ENCODE assay signal across 15 cellular contexts in the genomic region with DNA sequence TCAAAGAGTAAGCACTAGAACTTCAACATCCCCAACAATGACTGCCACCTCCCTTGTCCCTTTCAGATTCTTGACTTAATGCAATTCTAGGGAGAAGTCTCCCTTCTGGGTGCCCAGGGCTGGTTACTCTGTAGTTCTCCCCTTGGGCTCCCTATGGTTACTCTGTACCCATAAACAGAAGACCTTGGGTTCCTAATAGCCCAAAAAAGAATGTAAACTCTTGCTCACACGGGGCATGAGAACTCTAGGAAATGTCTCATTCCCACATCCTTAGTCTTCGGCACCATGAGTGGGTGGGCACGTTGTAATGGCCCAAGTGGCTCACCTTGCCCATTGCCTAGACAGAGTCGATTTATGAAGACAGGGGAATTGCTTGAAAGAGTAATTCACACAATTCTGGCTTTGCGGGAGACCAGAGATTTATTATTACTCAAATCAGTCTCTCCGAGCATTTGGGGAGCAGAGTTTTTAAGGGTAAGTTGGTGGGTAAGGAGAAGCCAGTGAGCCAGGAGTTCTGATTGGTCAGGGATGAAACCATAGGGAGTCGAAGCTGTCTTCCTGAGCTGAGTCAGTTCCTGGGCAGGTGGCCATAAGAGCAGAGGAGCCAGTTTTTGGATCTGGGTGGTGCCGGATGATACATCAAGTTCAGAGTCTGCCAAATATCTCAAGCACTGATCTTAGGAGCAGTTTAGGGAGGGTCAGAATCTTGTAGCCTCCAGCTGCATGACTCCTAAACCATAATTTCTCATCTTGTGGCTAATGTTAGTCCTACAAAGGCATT.
DNase-seq lines count a peak whose midpoint lies in the region; ATAC-seq and TF ChIP-seq lines count a peak whose summit lies in the region.
"Had no signal": no experiment of that assay in that cellular context is flagged by ENCODE, and none has a peak within 500 bp of the region (broad histone marks: within the 10 kb centered on the region; RNA-seq: fewer than 3 reads in every experiment).

No MANE protein-coding gene starts in this region.

- H3K9me2 ChIP-seq in SK-N-SH: no peaks in the 10 kb centered on the region

- TF ChIP-seq EP300 in SK-N-SH (IDR thresholded peaks at IDR 0.05; ENCODE audit: borderline replicate concordance in 1 of 2, low read depth in 1 of 2, low read length in 1 of 2): no peak

- intact Hi-C loops in lower leg skin (cut with DNase I; ENCODE audit: low total_unique reads) (no loop called here), upper lobe of right lung (cut with DNase I) (no loop called here)

- no peaks in the 10 kb centered on the region for H3F3A ChIP-seq in SK-N-SH (replicated peaks; ENCODE audit: insufficient read depth)

- no peak overlapping the region; the same call in 1 of the 2 replicates for H3K4me2 ChIP-seq in SK-N-SH
- H3K4me2 ChIP-seq: BLaER1 had no signal

- 29 to 43% methylated on average over 8 of the region's 8 CpGs for WGBS in lower leg skin, 2 donors
- WGBS in SK-N-SH (ENCODE audit: low lambda C conversion rate): 15% methylated on average over 8 of the region's 8 CpGs

- H3K27ac ChIP-seq in brain microvascular endothelial cell (no peak overlapping the region), SK-N-SH (ENCODE audit: low read depth in 2 of 2, low read length in 1 of 2) (no peak overlapping the region), upper lobe of right lung (no peak overlapping the region)
- H3K27ac ChIP-seq: BLaER1, pancreas, SK-N-MC had no signal

- in situ Hi-C loops in ACHN (cut with HindIII; ENCODE audit: low pct_ligation_motif_present, low pct_unique_long_range_greater_than_20kb, low sequenced_read_pairs) (no loop called here), brain microvascular endothelial cell (cut with HindIII; ENCODE audit: low pct_ligation_motif_present, low sequenced_read_pairs) (no loop called here)

- no peak overlapping the region for H3K9ac ChIP-seq in SK-N-SH
- H3K9ac ChIP-seq: BLaER1 had no signal

- H3K9me3 ChIP-seq in SK-N-SH: no peaks in the 10 kb centered on the region
- no peaks in the 10 kb centered on the region for H3K9me3 ChIP-seq in upper lobe of right lung
- H3K9me3 ChIP-seq: pancreas had no signal

- CTCF ChIA-PET in SK-N-SH (lab: Yijun Ruan, JAX): no interaction called here

- no peak for TF ChIP-seq POLR2A in lower leg skin (IDR thresholded peaks at IDR 0.05)

- ATAC-seq in upper lobe of right lung: no peak

- POLR2A ChIA-PET in SK-N-SH (lab: Yijun Ruan, JAX): no interaction called here

- no peaks in the 10 kb centered on the region for H3K4me1 ChIP-seq in SK-N-SH (ENCODE audit: control insufficient read depth in 1 of 2, insufficient read depth in 2 of 2, low read depth in 1 of 2, low read length in 1 of 2)
- H3K4me1 ChIP-seq in upper lobe of right lung: no peaks in the 10 kb centered on the region
- H3K4me1 ChIP-seq: BLaER1, pancreas had no signal

- no peak overlapping the region for H3K4me3 ChIP-seq in brain microvascular endothelial cell (ENCODE audit: low read depth, low read length)
- H3K4me3 ChIP-seq in lower leg skin (ENCODE audit: low read depth, poor library complexity, severe bottlenecking): no peak overlapping the region
- no peak overlapping the region for H3K4me3 ChIP-seq in SK-N-SH (ENCODE audit: low read depth in 2 of 2, low read length in 1 of 2)
- no peak overlapping the region for H3K4me3 ChIP-seq in upper lobe of right lung
- H3K4me3 ChIP-seq: BLaER1, pancreas, SK-N-MC had no signal

- no peaks in the 10 kb centered on the region for H3K36me3 ChIP-seq in brain microvascular endothelial cell (replicated peaks)
- H3K36me3 ChIP-seq in SK-N-SH (replicated peaks in 1 of 2; ENCODE audit: control insufficient read depth in 1 of 2, insufficient read depth in 2 of 2, low read length in 1 of 2): no peaks in the 10 kb centered on the region
- no peaks in the 10 kb centered on the region for H3K36me3 ChIP-seq in upper lobe of right lung
- H3K36me3 ChIP-seq: BLaER1, pancreas had no signal

- H2AFZ ChIP-seq in SK-N-SH (ENCODE audit: low read depth): no peak overlapping the region

- TF ChIP-seq CTCF in brain microvascular endothelial cell (IDR thresholded peaks at IDR 0.05; ENCODE audit: low read depth, low read length, missing control alignments) (no peak), lower leg skin (IDR thresholded peaks at IDR 0.05) (no peak), SK-N-SH (IDR thresholded peaks at IDR 0.05) (no peak), upper lobe of right lung (IDR thresholded peaks at IDR 0.05) (no peak)

- TF ChIP-seq RAD21 in SK-N-SH (IDR thresholded peaks at IDR 0.05; ENCODE audit: low read length): no peak

- no peaks in the 10 kb centered on the region for H3K79me2 ChIP-seq in SK-N-SH (ENCODE audit: insufficient read depth)

- no peaks in the 10 kb centered on the region for H4K20me1 ChIP-seq in SK-N-SH (ENCODE audit: insufficient read depth)
- H4K20me1 ChIP-seq: BLaER1 had no signal

- DNase-seq in ACHN: peak; percentile 19
- peak; percentile 53 for DNase-seq in HPDE6-E6E7 (ENCODE audit: extremely low spot score)
- DNase-seq in brain microvascular endothelial cell: peak; percentile 3
- peak; percentile 79 to 88 for DNase-seq in lower leg skin (ENCODE audit: low spot score in 2 of 2)
- no peak for DNase-seq in SK-N-SH
- DNase-seq in upper lobe of right lung: no peak
- no peak for DNase-seq in HuH-7 (ENCODE audit: low spot score)
- no peak for DNase-seq in activated CD8-positive, alpha-beta memory T cell treated with anti-CD3 and anti-CD28 coated beads, Interleukin-2, amount 50 U/mL, for 48 hours
- DNase-seq: activated CD4-positive, alpha-beta T cell treated with anti-CD3 and anti-CD28 coated beads for 1 hour; activated effector memory CD4-positive, alpha-beta T cell treated with Interleukin-2 at 50 U/mL for 16 hours; NCI-H345; stimulated activated CD4-positive, alpha-beta T cell treated with anti-CD3 and anti-CD28 coated beads, Interleukin-4, amount 100 ng/mL, for 4 hours had no signal

- H3K27me3 ChIP-seq in brain microvascular endothelial cell (replicated peaks) (no peaks in the 10 kb centered on the region), SK-N-SH (ENCODE audit: insufficient read depth) (no peaks in the 10 kb centered on the region), upper lobe of right lung (no peaks in the 10 kb centered on the region)
- H3K27me3 ChIP-seq: BLaER1 had no signal

TF ChIP-seq in SK-N-SH, 30 proteins besides CTCF, POLR2A, EP300 and RAD21:
- no peak for TF ChIP-seq FOXJ3 (CRISPR knock-in tag; IDR thresholded peaks at IDR 0.05)
- no peak for TF ChIP-seq TEAD4 (IDR thresholded peaks at IDR 0.05; ENCODE audit: borderline replicate concordance, insufficient read depth)
- TF ChIP-seq RFX5 (IDR thresholded peaks at IDR 0.05; ENCODE audit: low read length): no peak
- TF ChIP-seq, protein P1, sequence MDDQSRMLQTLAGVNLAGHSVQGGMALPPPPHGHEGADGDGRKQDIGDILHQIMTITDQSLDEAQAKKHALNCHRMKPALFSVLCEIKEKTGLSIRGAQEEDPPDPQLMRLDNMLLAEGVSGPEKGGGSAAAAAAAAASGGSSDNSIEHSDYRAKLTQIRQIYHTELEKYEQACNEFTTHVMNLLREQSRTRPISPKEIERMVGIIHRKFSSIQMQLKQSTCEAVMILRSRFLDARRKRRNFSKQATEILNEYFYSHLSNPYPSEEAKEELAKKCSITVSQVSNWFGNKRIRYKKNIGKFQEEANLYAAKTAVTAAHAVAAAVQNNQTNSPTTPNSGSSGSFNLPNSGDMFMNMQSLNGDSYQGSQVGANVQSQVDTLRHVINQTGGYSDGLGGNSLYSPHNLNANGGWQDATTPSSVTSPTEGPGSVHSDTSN (IDR thresholded peaks at IDR 0.05): no peak
- TF ChIP-seq MXI1 (IDR thresholded peaks at IDR 0.05; ENCODE audit: low read depth, low read length): no peak
- TF ChIP-seq USF1 (IDR thresholded peaks at IDR 0.05; ENCODE audit: borderline replicate concordance, low read depth): no peak

Comparison
In these comparisons a context has a peak if more than half of its experiments do, and no peak if none do; other contexts are left out.
1. DNase-seq: peak in ACHN (single experiment), HPDE6-E6E7 (single experiment), brain microvascular endothelial cell (single experiment) and lower leg skin (2 of 2); none in SK-N-SH (single experiment), upper lobe of right lung (single experiment), HuH-7 (single experiment) and activated CD8-positive, alpha-beta memory T cell treated with anti-CD3 and anti-CD28 coated beads, Interleukin-2, amount 50 U/mL, for 48 hours (single experiment).